Comparison of ENCODE assay signal across 9 cellular contexts in genomic region chr5:137622850-137623249, GRCh38.
DNase-seq lines count a peak whose midpoint lies in the region; ATAC-seq, FAIRE-seq and TF ChIP-seq lines count a peak whose summit lies in the region.
"Had no signal": no experiment of that assay in that cellular context is flagged by ENCODE, and none has a peak within 500 bp of the region (broad histone marks: within the 10 kb centered on the region; RNA-seq: fewer than 3 reads in every experiment).

No MANE protein-coding gene starts in this region.

- ATAC-seq in GM19463 (IDR thresholded peaks at IDR 0.05; ENCODE audit: unreplicated experiment) = peak; percentile 53
- ATAC-seq in psoas muscle = peak; percentile 83 to 87 (median 83)

- H3K4me1 ChIP-seq in psoas muscle = peaks cover 32% of the 10 kb centered on the region

- H3K27ac ChIP-seq in psoas muscle = peak overlapping the region; percentile 93

- no peaks in the 10 kb centered on the region for H3K36me3 ChIP-seq in psoas muscle (ENCODE audit: insufficient read depth in 1 of 2, low read depth in 1 of 2)

- DNase-seq in OCI-M1 (lab: John Stamatoyannopoulos, UW) (peak; percentile 22), frontal cortex (ENCODE audit: low spot score in 2 of 2) (peak; percentile 48 to 49), psoas muscle (peak; percentile 80 to 92), retina (no peak), COLO829 (ENCODE audit: low spot score) (no peak), amniotic stem cell (lab: John Stamatoyannopoulos, UW) (no peak)
- DNase-seq in activated naive CD4-positive, alpha-beta T cell (lab: John Stamatoyannopoulos, UW) = no peak
- DNase-seq: activated naive CD4-positive, alpha-beta T cell treated with anti-CD3 and anti-CD28 coated beads, Interleukin-2, amount 10 ng/mL, durations not matched to agents 7 days and 5 days had no signal

- no peaks in the 10 kb centered on the region for H3K27me3 ChIP-seq in psoas muscle (ENCODE audit: insufficient read depth in 3 of 3, low read length in 2 of 3)

- no peak for TF ChIP-seq CTCF in psoas muscle (IDR thresholded peaks at IDR 0.05)

- FAIRE-seq in frontal cortex (lab: Jason Lieb, UNC) = peak; percentile 76

- H3K4me3 ChIP-seq in psoas muscle = peak overlapping the region; percentile 19

- H3K9me3 ChIP-seq in psoas muscle = no peaks in the 10 kb centered on the region

- intact Hi-C loops in psoas muscle (cut with DNase I) = loop anchor here in 1 of 2 donors (10.0 kb wide), 1 partner anchor 202 kb away; no protein-coding TSS in a partner anchor

- 27 to 30% (median 29%) methylated on average over 5 of the region's 5 CpGs for WGBS in psoas muscle, 3 donors

Comparison
In these comparisons a context has a peak if more than half of its experiments do, and no peak if none do; other contexts are left out.
1. DNase-seq: peak in OCI-M1 (single experiment), frontal cortex (2 of 2) and psoas muscle (2 of 2); none in retina (single experiment), COLO829 (single experiment), activated naive CD4-positive, alpha-beta T cell (0 of 4) and amniotic stem cell (single experiment).